In genomic region chr9:111851536-111851935, GRCh38 we compare ENCODE assay signal across 12 cellular contexts. TPM values are rescaled to one million over a fixed set of nuclear protein-coding genes. Genes with fewer than 3 reads are reported as not detected.
DNase-seq lines count a peak whose midpoint lies in the region; ATAC-seq, FAIRE-seq and TF ChIP-seq lines count a peak whose summit lies in the region.
"Had no signal": no experiment of that assay in that cellular context is flagged by ENCODE, and none has a peak within 500 bp of the region (broad histone marks: within the 10 kb centered on the region; RNA-seq: fewer than 3 reads in every experiment).

No MANE protein-coding gene starts in this region.

- no peaks in the 10 kb centered on the region for H3K36me3 Mint-ChIP-seq in activated CD4-positive, alpha-beta memory T cell treated with anti-CD3 and anti-CD28 coated beads for 36 hours

- intact Hi-C loops in pancreas (cut with DNase I): no loop called here
- intact Hi-C loops in activated CD4-positive, alpha-beta memory T cell treated with anti-CD3 and anti-CD28 coated beads for 36 hours (cut with micrococcal nuclease): no loop called here

- H3K4me1 ChIP-seq in pancreas: peaks cover 0 to 5% (median 0%) of the 10 kb centered on the region in 3 donors

- H3K9me3 Mint-ChIP-seq in activated CD4-positive, alpha-beta memory T cell treated with anti-CD3 and anti-CD28 coated beads for 36 hours: no peaks in the 10 kb centered on the region
- H3K9me3 Mint-ChIP-seq: activated T-cell treated with anti-CD3 and anti-CD28 coated beads, Interleukin-2, amount 50 U/mL, for 72 hours had no signal

- ATAC-seq in pancreas (peak in 3 of 4 donors; percentile 62 to 92 (median 79)), HG02981 (IDR thresholded peaks at IDR 0.05; ENCODE audit: unreplicated experiment) (no peak), HG03378 (IDR thresholded peaks at IDR 0.05; ENCODE audit: unreplicated experiment) (no peak), HG02840 (IDR thresholded peaks at IDR 0.05; ENCODE audit: low FRiP score, unreplicated experiment) (no peak)
- ATAC-seq: activated T-cell treated with anti-CD3 and anti-CD28 coated beads, Interleukin-2, amount 50 U/mL, for 72 hours had no signal

- FAIRE-seq in H54 (lab: Jason Lieb, UNC) (peak; percentile 99), bronchial epithelial cell (lab: Jason Lieb, UNC) (peak; percentile 76), pancreas (lab: Jason Lieb, UNC) (no peak)

- no peaks in the 10 kb centered on the region for H3K27me3 ChIP-seq in bronchial epithelial cell (ENCODE audit: control insufficient read depth, insufficient read depth, low read length)
- H3K27me3 ChIP-seq in pancreas: no peaks in the 10 kb centered on the region

- H3K27ac ChIP-seq in pancreas: no peak overlapping the region

- POLR2A ChIA-PET in activated CD4-positive, alpha-beta memory T cell treated with anti-CD3 and anti-CD28 coated beads for 36 hours (lab: Charles Lee): no interaction called here

- no peaks in the 10 kb centered on the region for H3K9me3 ChIP-seq in pancreas

- peak; percentile 56 for DNase-seq in H54 (ENCODE audit: insufficient read length, low spot score)
- DNase-seq in NCI-H69 (lab: John Stamatoyannopoulos, UW): peak; percentile 70
- peak; percentile 92 for DNase-seq in bronchial epithelial cell (ENCODE audit: low read depth)
- DNase-seq in pancreas: peak in 2 of 6 donors; percentile 17
- DNase-seq in activated CD4-positive, alpha-beta memory T cell treated with anti-CD3 and anti-CD28 coated beads for 36 hours: no peak
- DNase-seq: activated CD4-positive, CD25-positive, alpha-beta regulatory T cell; activated T-cell treated with anti-CD3 and anti-CD28 coated beads, Interleukin-2, amount 50 U/mL, for 72 hours; aorta had no signal

- H3K27me3 Mint-ChIP-seq in activated CD4-positive, alpha-beta memory T cell treated with anti-CD3 and anti-CD28 coated beads for 36 hours: no peaks in the 10 kb centered on the region

- TF ChIP-seq CTCF in bronchial epithelial cell (IDR thresholded peaks at IDR 0.05; ENCODE audit: insufficient read depth, low read length, severe bottlenecking) (peak; percentile 29), pancreas (IDR thresholded peaks at IDR 0.05) (no peak)

- CTCF ChIA-PET in activated CD4-positive, alpha-beta memory T cell treated with anti-CD3 and anti-CD28 coated beads for 36 hours (lab: Charles Lee): no interaction called here

- H3K4me3 ChIP-seq in bronchial epithelial cell (ENCODE audit: low read depth, low read length): no peak overlapping the region
- H3K4me3 ChIP-seq in pancreas: no peak overlapping the region

- 8 to 18% methylated on average over 2 of the region's 2 CpGs for whole genome bisulfite sequencing in pancreas, 2 donors

- no peak overlapping the region for H3K4me3 Mint-ChIP-seq in activated CD4-positive, alpha-beta memory T cell treated with anti-CD3 and anti-CD28 coated beads for 36 hours
- H3K4me3 Mint-ChIP-seq: activated T-cell treated with anti-CD3 and anti-CD28 coated beads, Interleukin-2, amount 50 U/mL, for 72 hours had no signal

- no peak for TF ChIP-seq POLR2A in H54 (IDR thresholded peaks at IDR 0.05; ENCODE audit: low read depth, low read length)

- H3K4me1 Mint-ChIP-seq in activated CD4-positive, alpha-beta memory T cell treated with anti-CD3 and anti-CD28 coated beads for 36 hours (ENCODE audit: low read depth): no peaks in the 10 kb centered on the region

- no peak overlapping the region for H3K27ac Mint-ChIP-seq in activated CD4-positive, alpha-beta memory T cell treated with anti-CD3 and anti-CD28 coated beads for 36 hours
- H3K27ac Mint-ChIP-seq: activated T-cell treated with anti-CD3 and anti-CD28 coated beads, Interleukin-2, amount 50 U/mL, for 72 hours had no signal

- H3K36me3 ChIP-seq in bronchial epithelial cell (ENCODE audit: control insufficient read depth, insufficient read depth, low read length) (no peaks in the 10 kb centered on the region), pancreas (no peaks in the 10 kb centered on the region)

RNA-seq across cellular contexts. Expression of gene UGCG, which starts 45.1 kb away (rescaled TPM):
- 53.9 and 65.0 TPM in 2 replicates for total RNA-seq in bronchial epithelial cell
- 10 to 100 TPM in 5 of 6 donors, 1 to 10 TPM in 1; 9.4 to 29.9 (median 12.9) TPM for total RNA-seq in pancreas
- 10 to 100 TPM; 14.3 to 14.8 TPM for polyA plus RNA-seq in pancreas
- 10 to 100 TPM; 12.4 to 13.5 TPM for total RNA-seq in activated CD4-positive, alpha-beta memory T cell treated with anti-CD3 and anti-CD28 coated beads for 36 hours

RNA-seq across cellular contexts. Expression of gene SHOC1, which starts 56.8 kb away (rescaled TPM):
- total RNA-seq in bronchial epithelial cell (under 0.01 TPM in 2 replicates), pancreas (under 1 TPM; 0.06 to 0.25 (median 0.09) TPM)
- under 1 TPM in 1 of 2 donors, not detected in 1; 0.07 TPM for polyA plus RNA-seq in pancreas
- not detected for total RNA-seq in activated CD4-positive, alpha-beta memory T cell treated with anti-CD3 and anti-CD28 coated beads for 36 hours
- total RNA-seq: activated T-cell treated with anti-CD3 and anti-CD28 coated beads, Interleukin-2, amount 50 U/mL, for 72 hours; subcutaneous adipose tissue had no signal
- polyA plus RNA-seq: aorta had no signal

Comparison
In these comparisons a context has a peak if more than half of its experiments do, and no peak if none do; other contexts are left out.
1. ATAC-seq: peak in pancreas (3 of 4); none in HG02981 (single experiment), HG03378 (single experiment) and HG02840 (single experiment).